ENCODE assay signal across 22 cellular contexts in the genomic region with DNA sequence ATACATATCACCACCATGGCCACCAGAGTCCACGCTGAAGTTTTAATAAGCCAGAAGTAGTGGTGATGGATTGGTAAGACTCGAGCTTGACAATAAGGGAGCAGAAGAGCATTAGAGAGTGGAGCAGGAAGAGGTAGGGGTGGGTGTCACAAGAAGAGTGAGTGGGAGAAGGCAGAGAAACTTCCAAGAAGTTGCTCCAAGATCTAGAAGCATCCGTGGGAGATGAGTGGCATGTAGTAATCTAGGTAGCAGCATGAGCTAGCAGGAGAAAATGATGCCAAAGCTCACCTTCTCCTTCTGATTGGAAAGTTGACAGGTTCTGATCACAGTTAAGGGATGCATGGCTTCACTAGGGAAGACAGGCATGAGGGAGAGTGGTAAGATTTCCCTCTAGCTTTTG. TPM values are rescaled to one million over a fixed set of nuclear protein-coding genes. Genes with fewer than 3 reads are reported as not detected.
DNase-seq lines count a peak whose midpoint lies in the region; ATAC-seq, FAIRE-seq and TF ChIP-seq lines count a peak whose summit lies in the region.
"Had no signal": no experiment of that assay in that cellular context is flagged by ENCODE, and none has a peak within 500 bp of the region (broad histone marks: within the 10 kb centered on the region; RNA-seq: fewer than 3 reads in every experiment).

No MANE protein-coding gene starts in this region.

- H3K4me3 Mint-ChIP-seq in astrocyte (ENCODE audit: unreplicated experiment) = no peak overlapping the region
- H3K4me3 Mint-ChIP-seq: B cell; CD4-positive, alpha-beta T cell; CD8-positive, alpha-beta T cell had no signal

- H3K4me3 ChIP-seq in HEK293 (ENCODE audit: low read depth, low read length) (no peak overlapping the region), astrocyte (ENCODE audit: insufficient read depth, low read depth, low read length) (no peak overlapping the region), endothelial cell of umbilical vein (replicated peaks in 1 of 3; ENCODE audit: insufficient read depth in 1 of 3, low read depth in 1 of 3, low read length in 3 of 3) (no peak overlapping the region)
- H3K4me3 ChIP-seq: A549; BLaER1 treated with 17β-estradiol and CSF1 and Interleukin-3, amounts not matched to agents 10 nM and 100 nM had no signal

- ATAC-seq in SK-N-SH treated with all-trans-retinoic acid at 6 μM for 48 hours = no peak
- ATAC-seq in left lobe of liver = no peak
- ATAC-seq: A549; CD8-positive, alpha-beta T cell had no signal

- no peaks in the 10 kb centered on the region for H3K4me1 ChIP-seq in HEK293 (ENCODE audit: control insufficient read depth, insufficient read depth, low read length)
- H3K4me1 ChIP-seq in astrocyte (ENCODE audit: insufficient read depth, low read length) = no peaks in the 10 kb centered on the region
- peaks cover 4% of the 10 kb centered on the region for H3K4me1 ChIP-seq in endothelial cell of umbilical vein (ENCODE audit: control insufficient read depth, extremely low read depth, insufficient read depth, low read length)
- H3K4me1 ChIP-seq: A549; BLaER1 treated with 17β-estradiol and CSF1 and Interleukin-3, amounts not matched to agents 10 nM and 100 nM; Caco-2 had no signal

- no peaks in the 10 kb centered on the region for H4K20me1 ChIP-seq in astrocyte (ENCODE audit: insufficient read depth, low read length)
- H4K20me1 ChIP-seq in endothelial cell of umbilical vein (replicated peaks; ENCODE audit: control insufficient read depth, extremely low read depth, insufficient read depth, low read length) = no peaks in the 10 kb centered on the region
- H4K20me1 ChIP-seq: BLaER1 treated with 17β-estradiol and CSF1 and Interleukin-3, amounts not matched to agents 10 nM and 100 nM had no signal

- H3K9ac ChIP-seq in astrocyte (ENCODE audit: low read length) (no peak overlapping the region), endothelial cell of umbilical vein (replicated peaks; ENCODE audit: extremely low read depth, insufficient read depth, low read length) (no peak overlapping the region)
- H3K9ac ChIP-seq: BLaER1 treated with 17β-estradiol and CSF1 and Interleukin-3, amounts not matched to agents 10 nM and 100 nM had no signal

- TF ChIP-seq POLR2A in endothelial cell of umbilical vein (IDR thresholded peaks at IDR 0.05; ENCODE audit: low read depth, low read length) = peak; percentile 17

- H3K4me1 Mint-ChIP-seq in astrocyte (ENCODE audit: low read depth, unreplicated experiment) = peaks cover 2% of the 10 kb centered on the region
- H3K4me1 Mint-ChIP-seq: B cell had no signal

- peaks cover 0 to 6% of the 10 kb centered on the region in 2 experiments; a peak in 1 of 3 replicates for H3K36me3 ChIP-seq in HEK293 (ENCODE audit: control insufficient read depth in 2 of 2, insufficient read depth in 1 of 2, low read length in 2 of 2)
- H3K36me3 ChIP-seq in astrocyte (ENCODE audit: insufficient read depth, low read length) = no peaks in the 10 kb centered on the region
- peaks cover 21 to 23% of the 10 kb centered on the region in 2 experiments for H3K36me3 ChIP-seq in endothelial cell of umbilical vein (ENCODE audit: control insufficient read depth in 2 of 2, extremely low read depth in 1 of 2, insufficient read depth in 2 of 2, low read length in 2 of 2)
- H3K36me3 ChIP-seq: BLaER1 treated with 17β-estradiol and CSF1 and Interleukin-3, amounts not matched to agents 10 nM and 100 nM had no signal

- H3K27ac Mint-ChIP-seq in astrocyte (ENCODE audit: unreplicated experiment) = peak overlapping the region; percentile 27
- H3K27ac Mint-ChIP-seq: B cell; CD4-positive, alpha-beta T cell; CD8-positive, alpha-beta T cell had no signal

- DNase-seq in astrocyte (ENCODE audit: low read depth) = no peak
- DNase-seq in endothelial cell of umbilical vein (ENCODE audit: low read depth, low spot score) = no peak
- no peak for DNase-seq in NCI-H524 (lab: John Stamatoyannopoulos, UW)
- no peak for DNase-seq in left lobe of liver (ENCODE audit: low spot score)
- DNase-seq: AML-193; Caco-2; Calu3; CD4-positive, alpha-beta T cell; CD8-positive, alpha-beta T cell; DMS79 treated with DMSO at 0.1 percent for 48 hours; GF-D8 had no signal

- POLR2A ChIA-PET in HEK293 (lab: Yijun Ruan, JAX) (interaction anchor here (0.6 kb wide), 1 partner anchor 12 kb away, joined by 3 read pairs; no protein-coding TSS in a partner anchor), endothelial cell of umbilical vein (lab: Charles Lee) (interaction anchor here (1.7 kb wide), 1 partner anchor 43 kb away, joined by 4 read pairs; no protein-coding TSS in a partner anchor)

- no peaks in the 10 kb centered on the region for H3K36me3 Mint-ChIP-seq in astrocyte (ENCODE audit: low read depth, unreplicated experiment)
- H3K36me3 Mint-ChIP-seq: CD8-positive, alpha-beta T cell had no signal

- dilution Hi-C loops in endothelial cell of umbilical vein (cut with MboI; ENCODE audit: extremely low pct_ligation_motif_present, low sequenced_read_pairs) = no loop called here

- CTCF ChIA-PET in HEK293 (lab: Yijun Ruan, JAX) (interaction anchor here (1.2 to 1.6 kb wide), 2 partner anchors 11 to 44 kb away, joined by 3 to 4 read pairs; no protein-coding TSS in a partner anchor), endothelial cell of umbilical vein (lab: Charles Lee) (interaction anchor here (0.6 to 32.5 kb wide), 8 partner anchors 9 to 124 kb away, joined by 3 to 714 read pairs (median 3); partner anchors contain the start of gene PLXNA2)

- H2AFZ ChIP-seq in astrocyte (ENCODE audit: low read depth, low read length) (no peak overlapping the region), endothelial cell of umbilical vein (ENCODE audit: low read depth, low read length) (no peak overlapping the region)

- H3K9me3 Mint-ChIP-seq in astrocyte (ENCODE audit: unreplicated experiment) = no peaks in the 10 kb centered on the region
- H3K9me3 Mint-ChIP-seq: CD4-positive, alpha-beta T cell; CD8-positive, alpha-beta T cell had no signal

- H3K4me2 ChIP-seq in astrocyte (ENCODE audit: low read length) (no peak overlapping the region), endothelial cell of umbilical vein (ENCODE audit: insufficient read depth, low read length) (no peak overlapping the region)
- H3K4me2 ChIP-seq: A549; BLaER1 treated with 17β-estradiol and CSF1 and Interleukin-3, amounts not matched to agents 10 nM and 100 nM had no signal

- no TSS peak for BruUV-seq in endothelial cell of umbilical vein (replicated peaks; lab: Mats Ljungman, UMichigan)

- H3K79me2 ChIP-seq in astrocyte (ENCODE audit: insufficient read depth, low read length) (no peaks in the 10 kb centered on the region), endothelial cell of umbilical vein (ENCODE audit: control insufficient read depth, insufficient read depth, low read length) (peaks cover 94% of the 10 kb centered on the region)

- H3K27ac ChIP-seq in HEK293 (ENCODE audit: extremely low read depth, low read depth, low read length) (no peak overlapping the region), astrocyte (ENCODE audit: low read depth, low read length) (no peak overlapping the region), endothelial cell of umbilical vein (ENCODE audit: insufficient read depth, low read depth, low read length) (no peak overlapping the region)
- H3K27ac ChIP-seq: 22Rv1; A549; BLaER1 treated with 17β-estradiol and CSF1 and Interleukin-3, amounts not matched to agents 10 nM and 100 nM; C4-2B had no signal

- H3K27me3 ChIP-seq in astrocyte (ENCODE audit: insufficient read depth, low read length) (no peaks in the 10 kb centered on the region), endothelial cell of umbilical vein (ENCODE audit: control insufficient read depth in 2 of 2, insufficient read depth in 2 of 2, low read length in 2 of 2) (no peaks in the 10 kb centered on the region)
- H3K27me3 ChIP-seq: BLaER1 treated with 17β-estradiol and CSF1 and Interleukin-3, amounts not matched to agents 10 nM and 100 nM had no signal

- intact Hi-C loops in endothelial cell of umbilical vein (cut with micrococcal nuclease) = no loop called here

- H3K9me3 ChIP-seq in HEK293 (ENCODE audit: control insufficient read depth, insufficient read depth, low read depth, low read length) = no peaks in the 10 kb centered on the region
- H3K9me3 ChIP-seq in astrocyte (ENCODE audit: insufficient read depth, low read depth, low read length) = no peaks in the 10 kb centered on the region
- no peaks in the 10 kb centered on the region for H3K9me3 ChIP-seq in endothelial cell of umbilical vein (replicated peaks; ENCODE audit: control insufficient read depth, insufficient read depth, low read length)
- H3K9me3 ChIP-seq: A549; BLaER1 treated with 17β-estradiol and CSF1 and Interleukin-3, amounts not matched to agents 10 nM and 100 nM; Caco-2 had no signal

- TF ChIP-seq CTCF in HEK293 (tag by site-specific recombination; IDR thresholded peaks at IDR 0.05) = no peak
- no peak for TF ChIP-seq CTCF in astrocyte (IDR thresholded peaks at IDR 0.05; ENCODE audit: insufficient read depth, low read depth, low read length)
- no peak for TF ChIP-seq CTCF in endothelial cell of umbilical vein (IDR thresholded peaks at IDR 0.05; ENCODE audit: extremely low read depth in 1 of 2, insufficient read depth in 1 of 2, low read depth in 1 of 2, low read length in 2 of 2)

- peaks cover 4% of the 10 kb centered on the region for H3K27me3 Mint-ChIP-seq in astrocyte (ENCODE audit: low read depth, unreplicated experiment)
- H3K27me3 Mint-ChIP-seq: B cell; CD4-positive, alpha-beta T cell had no signal

- no peaks in the 10 kb centered on the region for H3K9me1 ChIP-seq in endothelial cell of umbilical vein (replicated peaks; ENCODE audit: control insufficient read depth, extremely low read depth, insufficient read depth, low read length)

- FAIRE-seq in astrocyte (lab: Jason Lieb, UNC) (no peak), endothelial cell of umbilical vein (lab: Jason Lieb, UNC) (no peak)
- FAIRE-seq: A549, D721Med, G401.6, GM12891, GM19239 had no signal

TF ChIP-seq in HEK293, 187 proteins besides CTCF, POLR2A, EP300 and RAD21 (continues in another document):
- TF ChIP-seq PRDM1 (tag by site-specific recombination; IDR thresholded peaks at IDR 0.05) = 0 out of 2 replicates have a peak, but pooled peaks have one; percentile 32

TF ChIP-seq in endothelial cell of umbilical vein, 7 proteins besides CTCF, POLR2A, EP300 and RAD21 (continues in another document):
- TF ChIP-seq GATA2 (IDR thresholded peaks at IDR 0.05; ENCODE audit: insufficient read depth, insufficient read length, low read depth, low read length) = no peak

RNA-seq across cellular contexts. Expression of gene PLXNA2, which starts 49.2 kb away (rescaled TPM):
- 16.3 and 17.7 TPM in 2 replicates for total RNA-seq in astrocyte
- 229 and 302 TPM in 2 replicates for total RNA-seq in endothelial cell of umbilical vein
- polyA plus RNA-seq in endothelial cell of umbilical vein = 42.6 and 43.3 TPM in 2 replicates
- polyA plus RNA-seq in endothelial cell of umbilical vein (2011; cell fraction: cytosol; rRNA removed) = 45.8 and 46.2 TPM in 2 replicates
- polyA plus RNA-seq in endothelial cell of umbilical vein (2011; cell fraction: nucleus; rRNA removed) = 246 and 252 TPM in 2 replicates
- polyA plus RNA-seq in endothelial cell of umbilical vein (2012) = 71.3 and 100 TPM in 2 replicates
- polyA minus RNA-seq in endothelial cell of umbilical vein = 148 and 179 TPM in 2 replicates
- polyA minus RNA-seq in endothelial cell of umbilical vein (2011; cell fraction: cytosol; rRNA and poly(A)+ RNA removed) = 4.7 TPM
- polyA minus RNA-seq in endothelial cell of umbilical vein (2011; cell fraction: nucleus; rRNA and poly(A)+ RNA removed) = 206 and 227 TPM in 2 replicates
- 9.3 TPM for total RNA-seq in left lobe of liver

Comparison
In these comparisons a context has a peak if more than half of its experiments do, and no peak if none do; other contexts are left out.
1. RNA of gene PLXNA2, which starts 49.2 kb away (total RNA-seq): 229 to 302 TPM in endothelial cell of umbilical vein; 16.3 to 17.7 TPM in astrocyte and 9.3 TPM in left lobe of liver (single experiment); every median in the first group is over 10 times any median in the second.